Comparison of ENCODE assay signal across 9 cellular contexts in the genomic region with DNA sequence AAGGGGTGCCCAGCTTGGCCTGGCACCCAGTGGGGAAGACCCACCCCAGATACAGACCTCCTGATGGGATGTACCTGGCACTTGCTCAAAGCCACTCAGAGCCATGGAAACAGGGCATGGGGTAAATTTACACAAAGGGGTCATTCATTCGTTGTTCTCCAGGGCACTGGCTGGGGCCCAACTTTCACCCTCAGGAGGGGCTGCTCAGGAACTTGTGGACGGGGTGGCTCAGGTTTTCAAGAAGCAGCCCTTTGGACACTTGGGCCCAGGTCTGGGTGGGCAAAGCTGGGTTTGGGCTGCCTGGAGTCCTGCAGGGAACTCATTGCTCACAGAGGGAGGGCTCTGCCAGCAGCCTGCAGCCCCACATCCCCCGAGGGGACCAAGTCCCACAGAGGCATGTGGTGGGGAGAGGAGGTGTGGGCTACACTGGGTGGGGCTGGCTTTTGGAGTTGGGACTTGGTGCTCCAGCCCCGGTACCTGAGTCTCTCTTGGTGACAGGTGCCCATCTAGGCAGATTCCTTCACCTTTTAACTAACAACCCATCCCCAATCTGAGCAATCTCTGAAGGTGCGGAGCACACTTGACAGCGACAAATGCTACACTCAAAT.
A peak's percentile ranks its signal among the peaks of the same experiment; 100 is the strongest.
DNase-seq lines count a peak whose midpoint lies in the region; ATAC-seq and TF ChIP-seq lines count a peak whose summit lies in the region.
"Had no signal": no experiment of that assay in that cellular context is flagged by ENCODE, and none has a peak within 500 bp of the region (broad histone marks: within the 10 kb centered on the region; RNA-seq: fewer than 3 reads in every experiment).

No MANE protein-coding gene starts in this region.

- peaks cover 57% of the 10 kb centered on the region for H3K27me3 Mint-ChIP-seq in T-helper 17 cell

- TF ChIP-seq CTCF in spleen (IDR thresholded peaks at IDR 0.05 in 8 of 11, conservative IDR thresholded peaks at IDR 0.05 in 3 of 11), result no peak
- TF ChIP-seq CTCF in RWPE1 (conservative IDR thresholded peaks at IDR 0.05; ENCODE audit: low read depth), result no peak

- intact Hi-C loops in spleen (cut with DNase I; ENCODE audit: low total_unique reads), result no loop called here

- WGBS in spleen, 5 donors, result 13 to 33% (median 26%) methylated on average over 5 to 6 of the region's 6 CpGs

- peaks cover 70% of the 10 kb centered on the region for H3K27me3 ChIP-seq in iPS-20b (ENCODE audit: insufficient read depth, low read length)
- H3K27me3 ChIP-seq in spleen (replicated peaks in 1 of 7), result peaks cover 0 to 48% (median 12%) of the 10 kb centered on the region in 7 donors

- H3K4me3 ChIP-seq in iPS-20b (ENCODE audit: low read length) (peak overlapping the region; percentile 65), spleen (peak overlapping the region in 3 of 8 donors; percentile 19 to 58 (median 24))

- no peaks in the 10 kb centered on the region for H3K36me3 ChIP-seq in iPS-20b (ENCODE audit: insufficient read depth, low read depth, low read length)
- no peaks in the 10 kb centered on the region for H3K36me3 ChIP-seq in spleen

- peak overlapping the region; percentile 19 for H3K4me3 Mint-ChIP-seq in T-helper 17 cell
- H3K4me3 Mint-ChIP-seq: activated CD8-positive, alpha-beta memory T cell treated with anti-CD3 and anti-CD28 coated beads, Interleukin-2, amount 10 ng/mL, durations not matched to agents 7 days and 5 days had no signal

- POLR2A ChIA-PET in RWPE1 (lab: Yijun Ruan, JAX; ENCODE audit: low non-redundant PET), result no interaction called here

- H3K4me1 Mint-ChIP-seq in T-helper 17 cell, result peaks cover 5% of the 10 kb centered on the region

- ATAC-seq in T-helper 17 cell (no peak), GM21619 (IDR thresholded peaks at IDR 0.05; ENCODE audit: unreplicated experiment) (no peak)
- ATAC-seq: activated CD8-positive, alpha-beta memory T cell treated with anti-CD3 and anti-CD28 coated beads, Interleukin-2, amount 10 ng/mL, durations not matched to agents 7 days and 5 days had no signal

- H3K27ac ChIP-seq in iPS-20b (ENCODE audit: low read length), result no peak overlapping the region
- H3K27ac ChIP-seq in spleen, result no peak overlapping the region
- H3K27ac ChIP-seq in RWPE1, result no peak overlapping the region

- peaks cover 7% of the 10 kb centered on the region for H3K36me3 Mint-ChIP-seq in T-helper 17 cell (ENCODE audit: low read depth)
- H3K36me3 Mint-ChIP-seq: activated CD8-positive, alpha-beta memory T cell treated with anti-CD3 and anti-CD28 coated beads, Interleukin-2, amount 10 ng/mL, durations not matched to agents 7 days and 5 days had no signal

- DNase-seq in NCI-H2171 treated with DMSO at 0.1 percent for 48 hours (lab: John Stamatoyannopoulos, UW) (peak; percentile 42), NCI-H2171 (lab: John Stamatoyannopoulos, UW) (no peak), T-helper 17 cell (no peak), spleen (peak; percentile 71), NCI-H345 (lab: John Stamatoyannopoulos, UW) (no peak), RWPE1 (ENCODE audit: low spot score) (no peak)
- DNase-seq: activated CD8-positive, alpha-beta memory T cell treated with anti-CD3 and anti-CD28 coated beads, Interleukin-2, amount 10 ng/mL, durations not matched to agents 7 days and 5 days had no signal

- H3K9me3 ChIP-seq in T-helper 17 cell (ENCODE audit: control insufficient read depth, low read length, poor library complexity, severe bottlenecking) (no peaks in the 10 kb centered on the region), iPS-20b (ENCODE audit: insufficient read depth, low read depth, low read length) (peaks cover 14% of the 10 kb centered on the region), spleen (peaks cover 0 to 15% (median 2%) of the 10 kb centered on the region in 8 donors)

- TF ChIP-seq POLR2A in spleen (IDR thresholded peaks at IDR 0.05), result no peak

- H3K4me1 ChIP-seq in iPS-20b (ENCODE audit: insufficient read depth, low read length), result peaks cover 10% of the 10 kb centered on the region; the same call in 1 of the 2 replicates
- H3K4me1 ChIP-seq in spleen, result peaks cover 2 to 16% (median 11%) of the 10 kb centered on the region in 6 donors

- CTCF ChIA-PET in RWPE1 (lab: Yijun Ruan, JAX), result interaction anchor here (0.7 to 0.9 kb wide), 2 partner anchors 144 to 1709 kb away, joined by 3 read pairs; no protein-coding TSS in a partner anchor

- no peak overlapping the region for H3K27ac Mint-ChIP-seq in T-helper 17 cell
- H3K27ac Mint-ChIP-seq: activated CD8-positive, alpha-beta memory T cell treated with anti-CD3 and anti-CD28 coated beads, Interleukin-2, amount 10 ng/mL, durations not matched to agents 7 days and 5 days had no signal

- peak overlapping the region; percentile 27; the same call in 1 of the 2 replicates for H3K9ac ChIP-seq in iPS-20b (ENCODE audit: low read depth, low read length)

Comparison
In these comparisons a context has a peak if more than half of its experiments do, and no peak if none do; other contexts are left out.
1. DNase-seq: peak in NCI-H2171 treated with DMSO at 0.1 percent for 48 hours (single experiment) and spleen (single experiment); none in NCI-H2171 (single experiment), T-helper 17 cell (0 of 3), NCI-H345 (single experiment) and RWPE1 (single experiment).